ENCODE assay signal across 1 cellular context in the genomic region with DNA sequence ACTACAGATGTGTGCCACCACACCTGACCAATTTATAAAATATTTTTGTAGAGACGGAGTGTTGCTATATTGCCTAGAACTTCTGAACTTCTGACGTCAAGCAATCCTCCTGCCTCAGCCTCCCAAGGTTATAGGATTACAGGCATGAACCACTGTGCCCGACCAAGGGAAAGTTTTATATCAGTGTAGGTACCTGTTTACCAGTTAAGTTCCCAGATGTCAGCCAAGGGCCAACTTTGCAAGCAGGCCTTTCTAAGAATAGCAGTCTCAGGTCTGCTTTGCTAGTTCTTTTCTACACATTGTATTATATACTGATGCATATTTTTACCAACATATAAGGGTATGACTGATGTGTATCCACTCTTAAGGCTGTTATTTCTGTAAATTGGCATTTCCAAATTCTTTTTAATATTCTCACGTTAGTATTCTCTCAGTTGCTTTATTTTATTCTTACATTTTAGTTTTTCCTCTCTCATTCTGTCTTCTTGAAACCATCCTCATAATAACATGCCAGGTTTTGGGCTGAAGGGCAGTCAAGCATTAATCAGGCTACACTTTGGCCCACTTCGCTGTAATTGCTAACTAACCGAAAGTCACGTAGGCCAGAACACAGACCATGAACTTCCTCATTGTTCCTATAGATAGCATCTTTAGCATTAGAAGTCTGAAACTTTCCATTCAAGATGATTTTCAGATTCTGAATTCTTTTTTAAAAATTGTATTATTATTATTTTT.
TF ChIP-seq lines count a peak whose summit lies in the region.

No MANE protein-coding gene starts in this region.

TF ChIP-seq in GM12878, 131 proteins besides CTCF, POLR2A, EP300 and RAD21 (continues in another document):
- TF ChIP-seq NFYA (IDR thresholded peaks at IDR 0.05; ENCODE audit: borderline replicate concordance, low read depth, low read length) = no peak
- no peak for TF ChIP-seq HDGF (IDR thresholded peaks at IDR 0.05)
- no peak for TF ChIP-seq USF1 (IDR thresholded peaks at IDR 0.05; ENCODE audit: borderline replicate concordance, extremely low read length, insufficient read depth, low read depth, low read length)
- peak; percentile 82 to 83 for TF ChIP-seq IKZF2 (IDR thresholded peaks at IDR 0.05)
- TF ChIP-seq HSF1 (IDR thresholded peaks at IDR 0.05; ENCODE audit: low read depth, low read length) = no peak
- TF ChIP-seq, protein P1, sequence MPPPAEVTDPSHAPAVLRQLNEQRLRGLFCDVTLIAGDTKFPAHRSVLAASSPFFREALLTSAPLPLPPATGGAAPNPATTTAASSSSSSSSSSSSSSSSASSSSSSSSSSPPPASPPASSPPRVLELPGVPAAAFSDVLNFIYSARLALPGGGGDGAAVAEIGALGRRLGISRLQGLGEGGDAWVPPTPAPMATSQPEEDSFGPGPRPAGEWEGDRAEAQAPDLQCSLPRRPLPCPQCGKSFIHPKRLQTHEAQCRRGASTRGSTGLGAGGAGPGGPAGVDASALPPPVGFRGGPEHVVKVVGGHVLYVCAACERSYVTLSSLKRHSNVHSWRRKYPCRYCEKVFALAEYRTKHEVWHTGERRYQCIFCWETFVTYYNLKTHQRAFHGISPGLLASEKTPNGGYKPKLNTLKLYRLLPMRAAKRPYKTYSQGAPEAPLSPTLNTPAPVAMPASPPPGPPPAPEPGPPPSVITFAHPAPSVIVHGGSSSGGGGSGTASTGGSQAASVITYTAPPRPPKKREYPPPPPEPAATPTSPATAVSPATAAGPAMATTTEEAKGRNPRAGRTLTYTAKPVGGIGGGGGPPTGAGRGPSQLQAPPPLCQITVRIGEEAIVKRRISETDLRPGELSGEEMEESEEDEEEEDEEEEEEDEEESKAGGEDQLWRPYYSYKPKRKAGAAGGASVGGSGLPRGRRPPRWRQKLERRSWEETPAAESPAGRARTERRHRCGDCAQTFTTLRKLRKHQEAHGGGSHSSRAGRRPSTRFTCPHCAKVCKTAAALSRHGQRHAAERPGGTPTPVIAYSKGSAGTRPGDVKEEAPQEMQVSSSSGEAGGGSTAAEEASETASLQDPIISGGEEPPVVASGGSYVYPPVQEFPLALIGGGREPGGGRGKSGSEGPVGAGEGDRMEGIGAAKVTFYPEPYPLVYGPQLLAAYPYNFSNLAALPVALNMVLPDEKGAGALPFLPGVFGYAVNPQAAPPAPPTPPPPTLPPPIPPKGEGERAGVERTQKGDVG (CRISPR knock-in tag; IDR thresholded peaks at IDR 0.05) = no peak
- TF ChIP-seq ZZZ3 (IDR thresholded peaks at IDR 0.05; ENCODE audit: control insufficient read depth, insufficient read length, low read depth) = no peak
- TF ChIP-seq RCOR1 (conservative IDR thresholded peaks at IDR 0.05; ENCODE audit: low read depth, low read length) = no peak
- peak; percentile 15; the same call in 1 of the 2 replicates for TF ChIP-seq NBN (IDR thresholded peaks at IDR 0.05)
- TF ChIP-seq RELA (IDR thresholded peaks at IDR 0.05; ENCODE audit: borderline replicate concordance, partially characterized antibody) = no peak
- no peak for TF ChIP-seq GABPA (IDR thresholded peaks at IDR 0.05; ENCODE audit: low read depth)
- no peak for TF ChIP-seq CHD4 (IDR thresholded peaks at IDR 0.05)
- TF ChIP-seq LARP7 (IDR thresholded peaks at IDR 0.05) = no peak
- TF ChIP-seq, protein P2, sequence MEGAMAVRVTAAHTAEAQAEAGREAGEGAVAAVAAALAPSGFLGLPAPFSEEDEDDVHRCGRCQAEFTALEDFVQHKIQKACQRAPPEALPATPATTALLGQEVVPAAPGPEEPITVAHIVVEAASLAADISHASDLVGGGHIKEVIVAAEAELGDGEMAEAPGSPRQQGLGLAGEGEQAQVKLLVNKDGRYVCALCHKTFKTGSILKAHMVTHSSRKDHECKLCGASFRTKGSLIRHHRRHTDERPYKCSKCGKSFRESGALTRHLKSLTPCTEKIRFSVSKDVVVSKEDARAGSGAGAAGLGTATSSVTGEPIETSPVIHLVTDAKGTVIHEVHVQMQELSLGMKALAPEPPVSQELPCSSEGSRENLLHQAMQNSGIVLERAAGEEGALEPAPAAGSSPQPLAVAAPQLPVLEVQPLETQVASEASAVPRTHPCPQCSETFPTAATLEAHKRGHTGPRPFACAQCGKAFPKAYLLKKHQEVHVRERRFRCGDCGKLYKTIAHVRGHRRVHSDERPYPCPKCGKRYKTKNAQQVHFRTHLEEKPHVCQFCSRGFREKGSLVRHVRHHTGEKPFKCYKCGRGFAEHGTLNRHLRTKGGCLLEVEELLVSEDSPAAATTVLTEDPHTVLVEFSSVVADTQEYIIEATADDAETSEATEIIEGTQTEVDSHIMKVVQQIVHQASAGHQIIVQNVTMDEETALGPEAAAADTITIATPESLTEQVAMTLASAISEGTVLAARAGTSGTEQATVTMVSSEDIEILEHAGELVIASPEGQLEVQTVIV (IDR thresholded peaks at IDR 0.05; ENCODE audit: borderline replicate concordance, partially characterized antibody) = no peak
- peak; percentile 92 for TF ChIP-seq MTA3 (IDR thresholded peaks at IDR 0.05; ENCODE audit: borderline replicate concordance, low read length)
- TF ChIP-seq, protein P3, sequence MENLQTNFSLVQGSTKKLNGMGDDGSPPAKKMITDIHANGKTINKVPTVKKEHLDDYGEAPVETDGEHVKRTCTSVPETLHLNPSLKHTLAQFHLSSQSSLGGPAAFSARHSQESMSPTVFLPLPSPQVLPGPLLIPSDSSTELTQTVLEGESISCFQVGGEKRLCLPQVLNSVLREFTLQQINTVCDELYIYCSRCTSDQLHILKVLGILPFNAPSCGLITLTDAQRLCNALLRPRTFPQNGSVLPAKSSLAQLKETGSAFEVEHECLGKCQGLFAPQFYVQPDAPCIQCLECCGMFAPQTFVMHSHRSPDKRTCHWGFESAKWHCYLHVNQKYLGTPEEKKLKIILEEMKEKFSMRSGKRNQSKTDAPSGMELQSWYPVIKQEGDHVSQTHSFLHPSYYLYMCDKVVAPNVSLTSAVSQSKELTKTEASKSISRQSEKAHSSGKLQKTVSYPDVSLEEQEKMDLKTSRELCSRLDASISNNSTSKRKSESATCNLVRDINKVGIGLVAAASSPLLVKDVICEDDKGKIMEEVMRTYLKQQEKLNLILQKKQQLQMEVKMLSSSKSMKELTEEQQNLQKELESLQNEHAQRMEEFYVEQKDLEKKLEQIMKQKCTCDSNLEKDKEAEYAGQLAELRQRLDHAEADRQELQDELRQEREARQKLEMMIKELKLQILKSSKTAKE (IDR thresholded peaks at IDR 0.05; ENCODE audit: low read depth, poor library complexity, severe bottlenecking) = peak; percentile 70
- TF ChIP-seq ZNF207 (IDR thresholded peaks at IDR 0.05; ENCODE audit: borderline replicate concordance) = no peak
- no peak; the same call in 1 of the 2 replicates for TF ChIP-seq EED (IDR thresholded peaks at IDR 0.05; ENCODE audit: low read depth)
- TF ChIP-seq TBL1XR1 (IDR thresholded peaks at IDR 0.05; ENCODE audit: low read depth, low read length) = no peak
- no peak for TF ChIP-seq ZNF217 (IDR thresholded peaks at IDR 0.05)
- TF ChIP-seq KAT2A (conservative IDR thresholded peaks at IDR 0.05; ENCODE audit: control insufficient read depth, low read depth, low read length) = no peak
- no peak for TF ChIP-seq SIN3A (IDR thresholded peaks at IDR 0.05; ENCODE audit: low read depth, low read length)
- TF ChIP-seq TCF7 (IDR thresholded peaks at IDR 0.05; ENCODE audit: borderline replicate concordance) = no peak; the same call in 1 of the 2 replicates
- TF ChIP-seq IRF4 (IDR thresholded peaks at IDR 0.05; ENCODE audit: low read depth, low read length) = 0 out of 2 replicates have a peak, but pooled peaks have one; percentile 47
- no peak for TF ChIP-seq SUZ12 (IDR thresholded peaks at IDR 0.05; ENCODE audit: unreplicated experiment)
- peak; percentile 73 for TF ChIP-seq BMI1 (IDR thresholded peaks at IDR 0.05; ENCODE audit: borderline replicate concordance)
- TF ChIP-seq YY1 (IDR thresholded peaks at IDR 0.05; ENCODE audit: low read depth, low read length) = no peak
- no peak for TF ChIP-seq EGR1 (IDR thresholded peaks at IDR 0.05; ENCODE audit: borderline replicate concordance in 1 of 2, low read depth in 2 of 2, low read length in 2 of 2)
- TF ChIP-seq CBX3 (IDR thresholded peaks at IDR 0.05; ENCODE audit: borderline replicate concordance, low read depth) = no peak
- no peak for TF ChIP-seq PAX8 (IDR thresholded peaks at IDR 0.05)
- no peak for TF ChIP-seq STAT1 (conservative IDR thresholded peaks at IDR 0.05)
- peak; percentile 58; the same call in 1 of the 2 replicates for TF ChIP-seq ZBED1 (IDR thresholded peaks at IDR 0.05; ENCODE audit: borderline replicate concordance)
- TF ChIP-seq MEF2A (IDR thresholded peaks at IDR 0.05; ENCODE audit: insufficient read depth, low read depth, low read length) = peak; percentile 92
- no peak for TF ChIP-seq KLF5 (IDR thresholded peaks at IDR 0.05; ENCODE audit: partially characterized antibody)
- TF ChIP-seq BACH1 (IDR thresholded peaks at IDR 0.05; ENCODE audit: borderline replicate concordance) = no peak; the same call in 1 of the 2 replicates
- TF ChIP-seq ZBTB33 (IDR thresholded peaks at IDR 0.05) = no peak
- TF ChIP-seq BCLAF1 (IDR thresholded peaks at IDR 0.05) = no peak
- TF ChIP-seq, protein P4, sequence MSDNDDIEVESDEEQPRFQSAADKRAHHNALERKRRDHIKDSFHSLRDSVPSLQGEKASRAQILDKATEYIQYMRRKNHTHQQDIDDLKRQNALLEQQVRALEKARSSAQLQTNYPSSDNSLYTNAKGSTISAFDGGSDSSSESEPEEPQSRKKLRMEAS (IDR thresholded peaks at IDR 0.05; ENCODE audit: low read depth, low read length) = no peak
- TF ChIP-seq POLR2AphosphoS2 (IDR thresholded peaks at IDR 0.05; ENCODE audit: low read depth, low read length) = no peak
- TF ChIP-seq MXI1 (IDR thresholded peaks at IDR 0.05; ENCODE audit: low read depth, low read length) = no peak
- peak; percentile 81; the same call in 1 of the 2 replicates for TF ChIP-seq ASH2L (IDR thresholded peaks at IDR 0.05; ENCODE audit: borderline replicate concordance, low read depth)
- no peak for TF ChIP-seq SRF (IDR thresholded peaks at IDR 0.05; ENCODE audit: low read depth in 2 of 2, low read length in 2 of 2)
- peak; percentile 86 for TF ChIP-seq RUNX3 (IDR thresholded peaks at IDR 0.05; ENCODE audit: low read length)
- no peak for TF ChIP-seq SREBF2 (IDR thresholded peaks at IDR 0.05; ENCODE audit: low read length)
- no peak for TF ChIP-seq YBX1 (IDR thresholded peaks at IDR 0.05)
- TF ChIP-seq, protein P5, sequence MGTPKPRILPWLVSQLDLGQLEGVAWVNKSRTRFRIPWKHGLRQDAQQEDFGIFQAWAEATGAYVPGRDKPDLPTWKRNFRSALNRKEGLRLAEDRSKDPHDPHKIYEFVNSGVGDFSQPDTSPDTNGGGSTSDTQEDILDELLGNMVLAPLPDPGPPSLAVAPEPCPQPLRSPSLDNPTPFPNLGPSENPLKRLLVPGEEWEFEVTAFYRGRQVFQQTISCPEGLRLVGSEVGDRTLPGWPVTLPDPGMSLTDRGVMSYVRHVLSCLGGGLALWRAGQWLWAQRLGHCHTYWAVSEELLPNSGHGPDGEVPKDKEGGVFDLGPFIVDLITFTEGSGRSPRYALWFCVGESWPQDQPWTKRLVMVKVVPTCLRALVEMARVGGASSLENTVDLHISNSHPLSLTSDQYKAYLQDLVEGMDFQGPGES (IDR thresholded peaks at IDR 0.05) = no peak
- no peak for TF ChIP-seq CHD2 (IDR thresholded peaks at IDR 0.05; ENCODE audit: borderline replicate concordance, low read depth, low read length)
